In genomic region chr3:139300416-139300815, GRCh38 we compare ENCODE assay signal across 20 cellular contexts. TPM values are rescaled to one million over a fixed set of nuclear protein-coding genes. Genes with fewer than 3 reads are reported as not detected.
DNase-seq lines count a peak whose midpoint lies in the region; ATAC-seq and TF ChIP-seq lines count a peak whose summit lies in the region.
"Had no signal": no experiment of that assay in that cellular context is flagged by ENCODE, and none has a peak within 500 bp of the region (broad histone marks: within the 10 kb centered on the region; RNA-seq: fewer than 3 reads in every experiment).

No MANE protein-coding gene starts in this region.

- H3K36me3 ChIP-seq in adipocyte (ENCODE audit: control insufficient read depth, insufficient read depth, low read length, severe bottlenecking): no peaks in the 10 kb centered on the region
- H3K36me3 ChIP-seq in aorta (ENCODE audit: control insufficient read depth in 1 of 2, insufficient read depth in 2 of 2, low read length in 1 of 2): no peaks in the 10 kb centered on the region
- H3K36me3 ChIP-seq in heart left ventricle: no peaks in the 10 kb centered on the region
- H3K36me3 ChIP-seq: BE2C had no signal

- no peak for TF ChIP-seq CTCF in heart left ventricle (IDR thresholded peaks at IDR 0.05)

- no peaks in the 10 kb centered on the region for H3K9me3 Mint-ChIP-seq in T-helper 2 cell treated with Interferon-gamma antibody and Interleukin-4, amounts not matched to agents 5 μg/mL and 100 μg/mL, for 36 hours
- no peaks in the 10 kb centered on the region for H3K9me3 Mint-ChIP-seq in activated CD4-positive, alpha-beta T cell treated with anti-CD3 and anti-CD28 coated beads, Interleukin-2, amount 10 ng/mL, durations not matched to agents 24 days and 14 days
- H3K9me3 Mint-ChIP-seq: CD4-positive, CD25-positive, alpha-beta regulatory T cell; H9 had no signal

- DNase-seq in T-helper 2 cell treated with Interferon-gamma antibody and Interleukin-4, amounts not matched to agents 5 μg/mL and 100 μg/mL, for 36 hours (ENCODE audit: low spot score): no peak
- DNase-seq in T-helper 2 cell (no peak), adipocyte (ENCODE audit: low read depth) (peak; percentile 16), fibroblast of gingiva (ENCODE audit: low read depth) (peak; percentile 59), aorta (no peak), heart left ventricle (no peak)
- DNase-seq in activated CD4-positive, alpha-beta T cell treated with anti-CD3 and anti-CD28 coated beads, Interleukin-2, amount 10 ng/mL, durations not matched to agents 24 days and 14 days: no peak
- DNase-seq: BE2C; CD4-positive, CD25-positive, alpha-beta regulatory T cell; COR-L47; H9; NCI-H187; NCI-H2107; NCI-H510A; NCI-H748 treated with DMSO at 0.1 percent for 48 hours; NK-92 treated with Interleukin-12 subunit alpha and Interleukin-12 subunit beta, amount 100 ng/mL, for 24 hours; RPMI8226; SIG-M5 had no signal

- H3K4me1 ChIP-seq in adipocyte (ENCODE audit: control insufficient read depth, insufficient read depth, low read length) (peaks cover 29% of the 10 kb centered on the region), aorta (ENCODE audit: control insufficient read depth in 1 of 2, insufficient read depth in 2 of 2, low read length in 2 of 2) (no peaks in the 10 kb centered on the region), heart left ventricle (peaks cover 0 to 31% (median 9%) of the 10 kb centered on the region in 12 donors)
- H3K4me1 ChIP-seq: BE2C had no signal

- no peaks in the 10 kb centered on the region for H3K27me3 ChIP-seq in adipocyte (replicated peaks; ENCODE audit: control insufficient read depth, insufficient read depth, low read length)
- H3K27me3 ChIP-seq in aorta (ENCODE audit: control insufficient read depth in 1 of 2, insufficient read depth in 2 of 2, low read length in 1 of 2): no peaks in the 10 kb centered on the region
- H3K27me3 ChIP-seq in heart left ventricle: no peaks in the 10 kb centered on the region
- H3K27me3 ChIP-seq: BE2C had no signal

- H3K27ac Mint-ChIP-seq in T-helper 2 cell treated with Interferon-gamma antibody and Interleukin-4, amounts not matched to agents 5 μg/mL and 100 μg/mL, for 36 hours: peak overlapping the region; percentile 52
- no peak overlapping the region for H3K27ac Mint-ChIP-seq in activated CD4-positive, alpha-beta T cell treated with anti-CD3 and anti-CD28 coated beads, Interleukin-2, amount 10 ng/mL, durations not matched to agents 24 days and 14 days
- H3K27ac Mint-ChIP-seq: H9 had no signal

- H3K9ac ChIP-seq in adipocyte (ENCODE audit: low read length): no peak overlapping the region

- H3K27ac ChIP-seq in aorta (ENCODE audit: low read depth in 1 of 2, low read length in 2 of 2): no peak overlapping the region
- no peak overlapping the region for H3K27ac ChIP-seq in heart left ventricle
- H3K27ac ChIP-seq: 22Rv1 had no signal

- H3K9me3 ChIP-seq in adipocyte (ENCODE audit: control insufficient read depth, low read length): no peaks in the 10 kb centered on the region
- no peaks in the 10 kb centered on the region for H3K9me3 ChIP-seq in aorta (ENCODE audit: control insufficient read depth, low read length)
- H3K9me3 ChIP-seq in heart left ventricle: no peaks in the 10 kb centered on the region
- H3K9me3 ChIP-seq: BE2C had no signal

- no peaks in the 10 kb centered on the region for H3K36me3 Mint-ChIP-seq in T-helper 2 cell treated with Interferon-gamma antibody and Interleukin-4, amounts not matched to agents 5 μg/mL and 100 μg/mL, for 36 hours (ENCODE audit: low read depth)
- no peaks in the 10 kb centered on the region for H3K36me3 Mint-ChIP-seq in activated CD4-positive, alpha-beta T cell treated with anti-CD3 and anti-CD28 coated beads, Interleukin-2, amount 10 ng/mL, durations not matched to agents 24 days and 14 days (ENCODE audit: low read depth)
- H3K36me3 Mint-ChIP-seq: CD4-positive, CD25-positive, alpha-beta regulatory T cell had no signal

- WGBS in aorta, 2 donors: 93 to 97% methylated on average over 3 of the region's 3 CpGs
- WGBS in heart left ventricle, 4 donors: 84 to 97% (median 94%) methylated on average over 3 of the region's 3 CpGs

- H3K4me1 Mint-ChIP-seq in T-helper 2 cell treated with Interferon-gamma antibody and Interleukin-4, amounts not matched to agents 5 μg/mL and 100 μg/mL, for 36 hours (ENCODE audit: low read depth): peaks cover 55% of the 10 kb centered on the region
- peaks cover 15% of the 10 kb centered on the region for H3K4me1 Mint-ChIP-seq in activated CD4-positive, alpha-beta T cell treated with anti-CD3 and anti-CD28 coated beads, Interleukin-2, amount 10 ng/mL, durations not matched to agents 24 days and 14 days
- H3K4me1 Mint-ChIP-seq: CD4-positive, CD25-positive, alpha-beta regulatory T cell had no signal

- H3K4me3 ChIP-seq in adipocyte (ENCODE audit: low read length) (no peak overlapping the region), aorta (ENCODE audit: low read length in 2 of 2) (no peak overlapping the region), heart left ventricle (no peak overlapping the region)

- TF ChIP-seq POLR2A in heart left ventricle (IDR thresholded peaks at IDR 0.05): no peak

- no peak overlapping the region for H3K4me3 Mint-ChIP-seq in T-helper 2 cell treated with Interferon-gamma antibody and Interleukin-4, amounts not matched to agents 5 μg/mL and 100 μg/mL, for 36 hours
- H3K4me3 Mint-ChIP-seq in activated CD4-positive, alpha-beta T cell treated with anti-CD3 and anti-CD28 coated beads, Interleukin-2, amount 10 ng/mL, durations not matched to agents 24 days and 14 days: no peak overlapping the region
- H3K4me3 Mint-ChIP-seq: CD4-positive, CD25-positive, alpha-beta regulatory T cell; H9 had no signal

- intact Hi-C loops in aorta (cut with DNase I) (no loop called here), heart left ventricle (cut with DNase I) (no loop called here)
- intact Hi-C loops in activated CD4-positive, alpha-beta T cell treated with anti-CD3 and anti-CD28 coated beads, Interleukin-2, amount 10 ng/mL, durations not matched to agents 24 days and 14 days (cut with micrococcal nuclease): no loop called here

- no peaks in the 10 kb centered on the region for H3K27me3 Mint-ChIP-seq in T-helper 2 cell treated with Interferon-gamma antibody and Interleukin-4, amounts not matched to agents 5 μg/mL and 100 μg/mL, for 36 hours (ENCODE audit: low read depth)
- no peaks in the 10 kb centered on the region for H3K27me3 Mint-ChIP-seq in activated CD4-positive, alpha-beta T cell treated with anti-CD3 and anti-CD28 coated beads, Interleukin-2, amount 10 ng/mL, durations not matched to agents 24 days and 14 days
- H3K27me3 Mint-ChIP-seq: CD4-positive, CD25-positive, alpha-beta regulatory T cell had no signal

- ATAC-seq in aorta (ENCODE audit: low FRiP score): no peak
- no peak for ATAC-seq in heart left ventricle
- no peak for ATAC-seq in GM21737 (IDR thresholded peaks at IDR 0.05; ENCODE audit: unreplicated experiment)

RNA-seq across cellular contexts. Expression of gene MRPS22, which starts 43.4 kb away (rescaled TPM):
- total RNA-seq in aorta: 10 to 100 TPM; 25.4 to 31.0 TPM
- 10 to 100 TPM; 31.2 to 34.3 TPM for polyA plus RNA-seq in aorta
- total RNA-seq in activated CD4-positive, alpha-beta T cell treated with anti-CD3 and anti-CD28 coated beads, Interleukin-2, amount 10 ng/mL, durations not matched to agents 24 days and 14 days: 55.8 and 59.7 TPM in 2 replicates
- total RNA-seq in heart left ventricle: 10 to 100 TPM; 66.0 to 99.1 (median 74.1) TPM
- 100 to 1,000 TPM in 1 of 2 donors, 10 to 100 TPM in 1; 84.7 to 110 TPM for polyA plus RNA-seq in heart left ventricle

Comparison
In these comparisons a context has a peak if more than half of its experiments do, and no peak if none do; other contexts are left out.
1. DNase-seq: peak in adipocyte (single experiment) and fibroblast of gingiva (single experiment); none in T-helper 2 cell treated with Interferon-gamma antibody and Interleukin-4, amounts not matched to agents 5 μg/mL and 100 μg/mL, for 36 hours (single experiment), T-helper 2 cell (0 of 5), aorta (0 of 2), activated CD4-positive, alpha-beta T cell treated with anti-CD3 and anti-CD28 coated beads, Interleukin-2, amount 10 ng/mL, durations not matched to agents 24 days and 14 days (single experiment) and heart left ventricle (0 of 5).